Comparison of ENCODE assay signal across 23 cellular contexts in genomic region chr1:217528271-217528670, GRCh38.
DNase-seq lines count a peak whose midpoint lies in the region; ATAC-seq and TF ChIP-seq lines count a peak whose summit lies in the region.
"Had no signal": no experiment of that assay in that cellular context is flagged by ENCODE, and none has a peak within 500 bp of the region (broad histone marks: within the 10 kb centered on the region; RNA-seq: fewer than 3 reads in every experiment).

No MANE protein-coding gene starts in this region.

- H3K4me3 Mint-ChIP-seq in endodermal cell = no peak overlapping the region
- H3K4me3 Mint-ChIP-seq in nephron progenitor cell = no peak overlapping the region
- H3K4me3 Mint-ChIP-seq: activated B cell treated with CpG ODN at 0.5 μM for 24 hours; activated T-helper 17 cell treated with anti-CD3 and anti-CD28 coated beads, Interleukin-2, amount 50 U/mL, for 72 hours; T-cell had no signal

- no peak overlapping the region for H3K4me3 ChIP-seq in endodermal cell (ENCODE audit: low read length)
- H3K4me3 ChIP-seq: adrenal gland, coronary artery, esophagus muscularis mucosa had no signal

- ATAC-seq in GM19328 (IDR thresholded peaks at IDR 0.05; ENCODE audit: unreplicated experiment) = no peak
- ATAC-seq in left ventricle myocardium superior = no peak
- ATAC-seq: activated T-helper 17 cell treated with anti-CD3 and anti-CD28 coated beads, Interleukin-2, amount 50 U/mL, for 72 hours; left colon; right cardiac atrium; T-cell had no signal

- peaks cover 3% of the 10 kb centered on the region for H3K36me3 ChIP-seq in endodermal cell (ENCODE audit: control insufficient read depth, insufficient read depth, low read length)
- H3K36me3 ChIP-seq: adrenal gland, BE2C, esophagus muscularis mucosa had no signal

- H3K4me1 Mint-ChIP-seq in endodermal cell = no peaks in the 10 kb centered on the region
- H3K4me1 Mint-ChIP-seq in nephron progenitor cell = no peaks in the 10 kb centered on the region
- H3K4me1 Mint-ChIP-seq: activated B cell treated with CpG ODN at 0.5 μM for 24 hours, T-cell had no signal

- intact Hi-C loops in left ventricle myocardium superior (cut with micrococcal nuclease) = no loop called here

- DNase-seq in EL = peak; percentile 73
- peak; percentile 6 for DNase-seq in MV-4-11 (lab: John Stamatoyannopoulos, UW)
- DNase-seq in endodermal cell = no peak
- DNase-seq in nephron progenitor cell = no peak
- no peak for DNase-seq in midbrain (lab: John Stamatoyannopoulos, UW)
- no peak for DNase-seq in left ventricle myocardium superior
- DNase-seq in NCI-H69 (lab: John Stamatoyannopoulos, UW) = no peak
- DNase-seq: activated B cell treated with CpG ODN at 0.5 μM for 24 hours; adrenal gland; BE2C; KBM-7; left colon; NCI-H1436 treated with DMSO at 0.1 percent for 48 hours; NK-92 treated with Interleukin-12 subunit alpha and Interleukin-12 subunit beta, amount 100 ng/mL, for 24 hours; nucleus accumbens; right cardiac atrium; RPMI8226; substantia nigra; T-cell had no signal

- peaks cover 11% of the 10 kb centered on the region for H3K9me3 ChIP-seq in endodermal cell (ENCODE audit: control insufficient read depth, low read length)
- H3K9me3 ChIP-seq: adrenal gland, BE2C, esophagus muscularis mucosa had no signal

- TF ChIP-seq CTCF in endodermal cell (conservative IDR thresholded peaks at IDR 0.05) (no peak), nephron progenitor cell (IDR thresholded peaks at IDR 0.05) (no peak)

- H3K9me3 Mint-ChIP-seq in endodermal cell = peaks cover 40% of the 10 kb centered on the region
- H3K9me3 Mint-ChIP-seq in nephron progenitor cell = peaks cover 30% of the 10 kb centered on the region
- H3K9me3 Mint-ChIP-seq: activated B cell treated with CpG ODN at 0.5 μM for 24 hours; activated T-helper 17 cell treated with anti-CD3 and anti-CD28 coated beads, Interleukin-2, amount 50 U/mL, for 72 hours had no signal

- H3K36me3 Mint-ChIP-seq in endodermal cell (ENCODE audit: low read depth) = peaks cover 38% of the 10 kb centered on the region
- peaks cover 45% of the 10 kb centered on the region for H3K36me3 Mint-ChIP-seq in nephron progenitor cell (ENCODE audit: low read depth)

- H3K27ac Mint-ChIP-seq in endodermal cell = peak overlapping the region; percentile 24
- peak overlapping the region; percentile 74 for H3K27ac Mint-ChIP-seq in nephron progenitor cell
- H3K27ac Mint-ChIP-seq: activated B cell treated with CpG ODN at 0.5 μM for 24 hours; activated T-helper 17 cell treated with anti-CD3 and anti-CD28 coated beads, Interleukin-2, amount 50 U/mL, for 72 hours; T-cell had no signal

- no peak overlapping the region for H3K9ac ChIP-seq in endodermal cell (ENCODE audit: extremely low read depth, low read length, poor library complexity, severe bottlenecking)

- H3K27ac ChIP-seq in endodermal cell (ENCODE audit: low read depth, low read length) = no peak overlapping the region
- H3K27ac ChIP-seq: adrenal gland, coronary artery, esophagus muscularis mucosa had no signal

- WGBS in endodermal cell (ENCODE audit: insufficient coverage in 1 of 2, insufficient read length in 1 of 2), 2 experiments = 83 to 87% methylated on average over 2 to 3 of the region's 3 CpGs

- H3K27me3 Mint-ChIP-seq in endodermal cell (ENCODE audit: insufficient read depth) (no peaks in the 10 kb centered on the region), nephron progenitor cell (ENCODE audit: low read depth, poor library complexity) (no peaks in the 10 kb centered on the region)
- H3K27me3 Mint-ChIP-seq: activated B cell treated with CpG ODN at 0.5 μM for 24 hours; activated T-helper 17 cell treated with anti-CD3 and anti-CD28 coated beads, Interleukin-2, amount 50 U/mL, for 72 hours; T-cell had no signal

- H3K4me1 ChIP-seq in endodermal cell (ENCODE audit: control insufficient read depth, insufficient read depth, low read length) = no peaks in the 10 kb centered on the region
- H3K4me1 ChIP-seq: BE2C had no signal

- H3K27me3 ChIP-seq in endodermal cell (ENCODE audit: control insufficient read depth, insufficient read depth, low read length, poor library complexity, severe bottlenecking) = no peaks in the 10 kb centered on the region
- H3K27me3 ChIP-seq: adrenal gland, BE2C, esophagus muscularis mucosa had no signal

Comparison
In these comparisons a context has a peak if more than half of its experiments do, and no peak if none do; other contexts are left out.
1. DNase-seq: peak in EL (single experiment) and MV-4-11 (single experiment); none in endodermal cell (single experiment), nephron progenitor cell (single experiment), midbrain (single experiment), left ventricle myocardium superior (single experiment) and NCI-H69 (single experiment).